ENCODE assay signal across 1 cellular context in the genomic region with DNA sequence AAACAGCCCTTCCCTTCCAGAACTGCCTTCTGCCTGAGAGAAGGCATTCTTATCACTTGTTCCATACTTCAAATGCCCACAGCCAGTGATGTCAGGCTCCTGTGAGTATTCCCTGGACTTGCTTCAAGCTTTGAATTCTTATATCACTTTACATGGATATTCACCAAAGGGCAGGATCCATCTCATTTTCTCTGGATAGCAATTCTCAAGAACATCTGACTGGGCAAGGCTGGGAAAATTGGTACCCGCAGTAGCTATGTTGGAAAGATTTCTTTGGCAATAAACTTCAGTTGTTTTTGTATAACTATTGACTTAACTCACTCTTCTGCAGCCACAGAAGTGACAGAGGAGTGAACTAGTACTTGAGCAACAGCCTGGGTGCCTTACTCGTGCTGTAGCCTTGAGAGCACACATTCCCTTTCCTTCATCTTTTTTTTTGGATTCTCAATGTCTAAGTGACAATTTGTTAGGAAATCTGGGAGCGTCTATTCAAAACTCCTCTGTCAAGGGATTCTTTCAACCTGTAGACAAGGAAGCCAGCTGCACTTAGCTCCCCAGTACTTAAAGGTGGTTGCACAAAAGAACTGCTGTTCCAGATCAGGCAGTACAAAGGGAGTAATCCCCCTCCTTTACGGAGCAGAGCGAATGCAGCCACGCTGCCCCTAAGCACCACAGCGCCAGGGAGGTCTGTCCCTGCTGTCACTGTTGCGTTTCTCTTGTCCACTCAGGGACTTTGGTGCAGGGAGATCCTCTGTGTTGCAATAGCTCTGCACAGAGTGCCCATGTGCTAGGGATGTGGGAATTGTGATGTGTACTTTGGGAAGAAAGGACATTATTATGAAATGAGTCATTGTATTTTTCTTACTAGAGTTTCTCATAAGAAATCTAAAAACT.
TF ChIP-seq lines count a peak whose summit lies in the region.

No MANE protein-coding gene starts in this region.

TF ChIP-seq in HepG2, 621 proteins besides CTCF, POLR2A, EP300 and RAD21 (continued from another document and continues in another):
- TF ChIP-seq TGIF2 (CRISPR knock-in tag; IDR thresholded peaks at IDR 0.05) (peak; percentile 99), ELF4 (CRISPR knock-in tag; IDR thresholded peaks at IDR 0.05; ENCODE audit: borderline replicate concordance) (peak; percentile 20; the same call in 1 of the 2 replicates), ZNF33B (CRISPR knock-in tag; IDR thresholded peaks at IDR 0.05) (no peak), ZNF572 (CRISPR knock-in tag; IDR thresholded peaks at IDR 0.05) (no peak), XRCC5 (optimal IDR thresholded peaks at IDR 0.05; ENCODE audit: low read length) (peak; percentile 92), ZNF878 (CRISPR knock-in tag; IDR thresholded peaks at IDR 0.05) (peak; percentile 88; the same call in 1 of the 2 replicates), HOXA7 (CRISPR knock-in tag; IDR thresholded peaks at IDR 0.05) (no peak), TOE1 (CRISPR knock-in tag; IDR thresholded peaks at IDR 0.05) (no peak), BRD4 (CRISPR knock-in tag; IDR thresholded peaks at IDR 0.05) (0 out of 2 replicates have a peak, but pooled peaks have one; percentile 24), NR3C1 (CRISPR knock-in tag; IDR thresholded peaks at IDR 0.05) (no peak), ZNF124 (CRISPR knock-in tag; IDR thresholded peaks at IDR 0.05) (peak; percentile 61; the same call in 1 of the 2 replicates), ZBTB39 (CRISPR knock-in tag; IDR thresholded peaks at IDR 0.05) (peak; percentile 32; the same call in 1 of the 2 replicates), ZNF256 (CRISPR knock-in tag; conservative IDR thresholded peaks at IDR 0.05) (no peak), ZFP41 (CRISPR knock-in tag; IDR thresholded peaks at IDR 0.05; ENCODE audit: borderline replicate concordance) (peak; percentile 67; the same call in 1 of the 2 replicates), ZMYM2 (CRISPR knock-in tag; IDR thresholded peaks at IDR 0.05) (peak; percentile 84), KLF6 (CRISPR knock-in tag; IDR thresholded peaks at IDR 0.05) (peak; percentile 47; the same call in 1 of the 2 replicates), ZFY (CRISPR knock-in tag; IDR thresholded peaks at IDR 0.05) (no peak), HMG20A (CRISPR knock-in tag; IDR thresholded peaks at IDR 0.05; ENCODE audit: borderline replicate concordance) (peak; percentile 99), ZMAT3 (CRISPR knock-in tag; conservative IDR thresholded peaks at IDR 0.05) (peak; percentile 91), FIP1L1 (IDR thresholded peaks at IDR 0.05; ENCODE audit: borderline replicate concordance, insufficient read depth, low read depth, low read length) (no peak), SMAD9 (CRISPR knock-in tag; IDR thresholded peaks at IDR 0.05) (no peak), DBP (CRISPR knock-in tag; IDR thresholded peaks at IDR 0.05; ENCODE audit: not compliant biosample characterization) (no peak), ZBTB20 (CRISPR knock-in tag; IDR thresholded peaks at IDR 0.05; ENCODE audit: borderline replicate concordance, low read depth) (peak; percentile 81; the same call in 1 of the 2 replicates), ZNF564 (CRISPR knock-in tag; IDR thresholded peaks at IDR 0.05) (peak; percentile 90; the same call in 1 of the 2 replicates), IRF2 (CRISPR knock-in tag; IDR thresholded peaks at IDR 0.05) (peak; percentile 99), ISX (CRISPR knock-in tag; conservative IDR thresholded peaks at IDR 0.05) (no peak), DDIT3 (CRISPR knock-in tag; IDR thresholded peaks at IDR 0.05) (no peak), RFX5 (IDR thresholded peaks at IDR 0.05; ENCODE audit: low read depth, low read length) (peak; percentile 77; the same call in 1 of the 2 replicates), ZNF670 (CRISPR knock-in tag; IDR thresholded peaks at IDR 0.05; ENCODE audit: borderline replicate concordance) (no peak), NCOR1 (IDR thresholded peaks at IDR 0.05; ENCODE audit: borderline replicate concordance, low read length) (peak; percentile 90; the same call in 1 of the 2 replicates), TBX3 (IDR thresholded peaks at IDR 0.05; ENCODE audit: borderline replicate concordance) (peak; percentile 29; the same call in 1 of the 2 replicates), ATF1 (CRISPR knock-in tag; IDR thresholded peaks at IDR 0.05) (peak; percentile 12; the same call in 1 of the 2 replicates), ZNF646 (CRISPR knock-in tag; IDR thresholded peaks at IDR 0.05) (peak; percentile 66; the same call in 1 of the 2 replicates), NFRKB (IDR thresholded peaks at IDR 0.05) (no peak), TMF1 (CRISPR knock-in tag; IDR thresholded peaks at IDR 0.05; ENCODE audit: low read depth) (no peak), GLI4 (CRISPR knock-in tag; IDR thresholded peaks at IDR 0.05; ENCODE audit: borderline replicate concordance) (no peak), TARDBP (CRISPR knock-in tag; IDR thresholded peaks at IDR 0.05) (peak; percentile 98), ZNF790 (CRISPR knock-in tag; IDR thresholded peaks at IDR 0.05; ENCODE audit: borderline replicate concordance) (no peak), HNRNPL (IDR thresholded peaks at IDR 0.05; ENCODE audit: low read depth, low read length) (no peak), ATRX (CRISPR knock-in tag; IDR thresholded peaks at IDR 0.05; ENCODE audit: borderline replicate concordance) (0 out of 2 replicates have a peak, but pooled peaks have one; percentile 33)
- TF ChIP-seq, protein P1, sequence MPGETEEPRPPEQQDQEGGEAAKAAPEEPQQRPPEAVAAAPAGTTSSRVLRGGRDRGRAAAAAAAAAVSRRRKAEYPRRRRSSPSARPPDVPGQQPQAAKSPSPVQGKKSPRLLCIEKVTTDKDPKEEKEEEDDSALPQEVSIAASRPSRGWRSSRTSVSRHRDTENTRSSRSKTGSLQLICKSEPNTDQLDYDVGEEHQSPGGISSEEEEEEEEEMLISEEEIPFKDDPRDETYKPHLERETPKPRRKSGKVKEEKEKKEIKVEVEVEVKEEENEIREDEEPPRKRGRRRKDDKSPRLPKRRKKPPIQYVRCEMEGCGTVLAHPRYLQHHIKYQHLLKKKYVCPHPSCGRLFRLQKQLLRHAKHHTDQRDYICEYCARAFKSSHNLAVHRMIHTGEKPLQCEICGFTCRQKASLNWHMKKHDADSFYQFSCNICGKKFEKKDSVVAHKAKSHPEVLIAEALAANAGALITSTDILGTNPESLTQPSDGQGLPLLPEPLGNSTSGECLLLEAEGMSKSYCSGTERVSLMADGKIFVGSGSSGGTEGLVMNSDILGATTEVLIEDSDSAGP (CRISPR knock-in tag; IDR thresholded peaks at IDR 0.05; ENCODE audit: borderline replicate concordance): peak; percentile 73; the same call in 1 of the 2 replicates
- TF ChIP-seq, protein P2, sequence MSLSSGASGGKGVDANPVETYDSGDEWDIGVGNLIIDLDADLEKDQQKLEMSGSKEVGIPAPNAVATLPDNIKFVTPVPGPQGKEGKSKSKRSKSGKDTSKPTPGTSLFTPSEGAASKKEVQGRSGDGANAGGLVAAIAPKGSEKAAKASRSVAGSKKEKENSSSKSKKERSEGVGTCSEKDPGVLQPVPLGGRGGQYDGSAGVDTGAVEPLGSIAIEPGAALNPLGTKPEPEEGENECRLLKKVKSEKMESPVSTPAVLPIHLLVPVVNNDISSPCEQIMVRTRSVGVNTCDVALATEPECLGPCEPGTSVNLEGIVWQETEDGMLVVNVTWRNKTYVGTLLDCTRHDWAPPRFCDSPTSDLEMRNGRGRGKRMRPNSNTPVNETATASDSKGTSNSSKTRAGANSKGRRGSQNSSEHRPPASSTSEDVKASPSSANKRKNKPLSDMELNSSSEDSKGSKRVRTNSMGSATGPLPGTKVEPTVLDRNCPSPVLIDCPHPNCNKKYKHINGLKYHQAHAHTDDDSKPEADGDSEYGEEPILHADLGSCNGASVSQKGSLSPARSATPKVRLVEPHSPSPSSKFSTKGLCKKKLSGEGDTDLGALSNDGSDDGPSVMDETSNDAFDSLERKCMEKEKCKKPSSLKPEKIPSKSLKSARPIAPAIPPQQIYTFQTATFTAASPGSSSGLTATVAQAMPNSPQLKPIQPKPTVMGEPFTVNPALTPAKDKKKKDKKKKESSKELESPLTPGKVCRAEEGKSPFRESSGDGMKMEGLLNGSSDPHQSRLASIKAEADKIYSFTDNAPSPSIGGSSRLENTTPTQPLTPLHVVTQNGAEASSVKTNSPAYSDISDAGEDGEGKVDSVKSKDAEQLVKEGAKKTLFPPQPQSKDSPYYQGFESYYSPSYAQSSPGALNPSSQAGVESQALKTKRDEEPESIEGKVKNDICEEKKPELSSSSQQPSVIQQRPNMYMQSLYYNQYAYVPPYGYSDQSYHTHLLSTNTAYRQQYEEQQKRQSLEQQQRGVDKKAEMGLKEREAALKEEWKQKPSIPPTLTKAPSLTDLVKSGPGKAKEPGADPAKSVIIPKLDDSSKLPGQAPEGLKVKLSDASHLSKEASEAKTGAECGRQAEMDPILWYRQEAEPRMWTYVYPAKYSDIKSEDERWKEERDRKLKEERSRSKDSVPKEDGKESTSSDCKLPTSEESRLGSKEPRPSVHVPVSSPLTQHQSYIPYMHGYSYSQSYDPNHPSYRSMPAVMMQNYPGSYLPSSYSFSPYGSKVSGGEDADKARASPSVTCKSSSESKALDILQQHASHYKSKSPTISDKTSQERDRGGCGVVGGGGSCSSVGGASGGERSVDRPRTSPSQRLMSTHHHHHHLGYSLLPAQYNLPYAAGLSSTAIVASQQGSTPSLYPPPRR (CRISPR knock-in tag; IDR thresholded peaks at IDR 0.05; ENCODE audit: borderline replicate concordance): peak; percentile 88; the same call in 1 of the 2 replicates
- TF ChIP-seq, protein P3, sequence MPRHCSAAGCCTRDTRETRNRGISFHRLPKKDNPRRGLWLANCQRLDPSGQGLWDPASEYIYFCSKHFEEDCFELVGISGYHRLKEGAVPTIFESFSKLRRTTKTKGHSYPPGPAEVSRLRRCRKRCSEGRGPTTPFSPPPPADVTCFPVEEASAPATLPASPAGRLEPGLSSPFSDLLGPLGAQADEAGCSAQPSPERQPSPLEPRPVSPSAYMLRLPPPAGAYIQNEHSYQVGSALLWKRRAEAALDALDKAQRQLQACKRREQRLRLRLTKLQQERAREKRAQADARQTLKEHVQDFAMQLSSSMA (CRISPR knock-in tag; IDR thresholded peaks at IDR 0.05): no peak
